Comparison of ENCODE assay signal across 12 cellular contexts in the genomic region with DNA sequence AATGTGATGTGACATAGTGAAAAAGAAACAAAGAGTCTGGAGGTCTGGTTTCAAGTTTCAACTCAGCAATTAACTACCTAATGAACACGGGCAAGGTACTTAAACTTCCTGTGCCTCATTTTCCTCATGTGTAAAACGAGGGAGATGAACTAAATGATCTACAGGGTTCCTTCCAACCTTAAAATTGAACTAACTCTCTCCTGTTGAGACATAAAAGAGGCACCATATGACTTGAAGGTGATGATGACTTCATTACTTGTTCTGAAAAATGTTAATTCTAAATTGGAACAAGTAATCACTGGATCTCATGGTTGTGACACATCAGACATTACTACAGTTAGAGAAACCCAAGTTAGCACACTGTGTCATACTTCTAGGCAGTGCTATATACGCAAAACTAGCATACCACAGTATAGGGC. TPM values are rescaled to one million over a fixed set of nuclear protein-coding genes. Genes with fewer than 3 reads are reported as not detected.
DNase-seq lines count a peak whose midpoint lies in the region; ATAC-seq and TF ChIP-seq lines count a peak whose summit lies in the region.
"Had no signal": no experiment of that assay in that cellular context is flagged by ENCODE, and none has a peak within 500 bp of the region (broad histone marks: within the 10 kb centered on the region; RNA-seq: fewer than 3 reads in every experiment).

No MANE protein-coding gene starts in this region.

- no peaks in the 10 kb centered on the region for H3F3A ChIP-seq in neural progenitor cell (ENCODE audit: low read depth)

- no peaks in the 10 kb centered on the region for H3K79me2 ChIP-seq in neural progenitor cell (ENCODE audit: low read depth)

- WGBS in prostate gland: 51% methylated on average over 3 of the region's 3 CpGs

- H3K9me3 Mint-ChIP-seq in activated naive CD4-positive, alpha-beta T cell treated with anti-CD3 and anti-CD28 coated beads, Interleukin-2, amount 50 U/mL, for 24 hours: peaks cover 6% of the 10 kb centered on the region
- H3K9me3 Mint-ChIP-seq in IgD-negative memory B cell: peaks cover 0 to 7% (median 6%) of the 10 kb centered on the region in 3 donors
- H3K9me3 Mint-ChIP-seq in neural progenitor cell: no peaks in the 10 kb centered on the region

- no peak for TF ChIP-seq POLR2A in prostate gland (IDR thresholded peaks at IDR 0.05)

- H4K20me1 ChIP-seq in neural progenitor cell (ENCODE audit: low read depth): no peaks in the 10 kb centered on the region

- no peak overlapping the region for H3K4me3 ChIP-seq in prostate gland
- H3K4me3 ChIP-seq in neural progenitor cell: no peak overlapping the region
- H3K4me3 ChIP-seq: lung had no signal

- no peak overlapping the region for H2AFZ ChIP-seq in neural progenitor cell (replicated peaks)

- H3K36me3 ChIP-seq in prostate gland (no peaks in the 10 kb centered on the region), neural progenitor cell (no peaks in the 10 kb centered on the region)

- peaks cover 4% of the 10 kb centered on the region for H3K36me3 Mint-ChIP-seq in activated naive CD4-positive, alpha-beta T cell treated with anti-CD3 and anti-CD28 coated beads, Interleukin-2, amount 50 U/mL, for 24 hours
- H3K36me3 Mint-ChIP-seq in IgD-negative memory B cell: peaks cover 2% of the 10 kb centered on the region
- H3K36me3 Mint-ChIP-seq in neural progenitor cell: no peaks in the 10 kb centered on the region

- no peak overlapping the region for H3K4me2 ChIP-seq in neural progenitor cell

- H3K27ac ChIP-seq in prostate gland: no peak overlapping the region
- H3K27ac ChIP-seq in neural progenitor cell: no peak overlapping the region

- H3K4me1 Mint-ChIP-seq in activated naive CD4-positive, alpha-beta T cell treated with anti-CD3 and anti-CD28 coated beads, Interleukin-2, amount 50 U/mL, for 24 hours: peaks cover 23% of the 10 kb centered on the region
- H3K4me1 Mint-ChIP-seq in IgD-negative memory B cell (peaks cover 34 to 39% (median 37%) of the 10 kb centered on the region in 3 donors), neural progenitor cell (no peaks in the 10 kb centered on the region)

- H3K4me3 Mint-ChIP-seq in activated naive CD4-positive, alpha-beta T cell treated with anti-CD3 and anti-CD28 coated beads, Interleukin-2, amount 50 U/mL, for 24 hours: peak overlapping the region; percentile 39
- H3K4me3 Mint-ChIP-seq in IgD-negative memory B cell: peak overlapping the region in 3 of 4 donors; percentile 14 to 70 (median 23)
- H3K4me3 Mint-ChIP-seq in neural progenitor cell: no peak overlapping the region
- H3K4me3 Mint-ChIP-seq: activated naive CD4-positive, alpha-beta T cell treated with anti-CD3 and anti-CD28 coated beads, Interleukin-2, amount 10 ng/mL, durations not matched to agents 7 days and 5 days had no signal

- H3K27ac Mint-ChIP-seq in activated naive CD4-positive, alpha-beta T cell treated with anti-CD3 and anti-CD28 coated beads, Interleukin-2, amount 50 U/mL, for 24 hours: peak overlapping the region; percentile 90
- H3K27ac Mint-ChIP-seq in IgD-negative memory B cell: peak overlapping the region; percentile 61 to 94 (median 84)
- H3K27ac Mint-ChIP-seq in neural progenitor cell: no peak overlapping the region
- H3K27ac Mint-ChIP-seq: activated naive CD4-positive, alpha-beta T cell treated with anti-CD3 and anti-CD28 coated beads, Interleukin-2, amount 10 ng/mL, durations not matched to agents 7 days and 5 days had no signal

- no peak overlapping the region for H3K9ac ChIP-seq in neural progenitor cell

- no peaks in the 10 kb centered on the region for H3K4me1 ChIP-seq in prostate gland (replicated peaks)
- H3K4me1 ChIP-seq in neural progenitor cell: no peaks in the 10 kb centered on the region

- ATAC-seq in HG02759 (IDR thresholded peaks at IDR 0.05; ENCODE audit: unreplicated experiment): peak; percentile 36
- peak; percentile 90 for ATAC-seq in stimulated activated naive CD8-positive, alpha-beta T cell treated with anti-CD3 and anti-CD28 coated beads, Interleukin-15, Interleukin-2, amounts not matched to agents 100 U/mL and 50 U/mL, for 24 hours

- DNase-seq in activated naive CD4-positive, alpha-beta T cell treated with Interleukin-2 at 50 U/mL for 16 hours: no peak
- no peak for DNase-seq in stimulated activated naive CD8-positive, alpha-beta T cell treated with anti-CD3 and anti-CD28 coated beads, Interleukin-15, Interleukin-2, amounts not matched to agents 100 U/mL and 50 U/mL, for 24 hours
- DNase-seq in prostate gland (ENCODE audit: low spot score) (no peak), neural progenitor cell (ENCODE audit: low spot score) (no peak), NOMO-1 (lab: John Stamatoyannopoulos, UW; ENCODE audit: unreplicated experiment in 2 of 2) (no peak)
- DNase-seq: activated naive CD4-positive, alpha-beta T cell treated with anti-CD3 and anti-CD28 coated beads, Interleukin-2, amount 10 ng/mL, durations not matched to agents 7 days and 5 days; dermis blood vessel endothelial cell; NCI-H2107 had no signal

- no peaks in the 10 kb centered on the region for H3K27me3 ChIP-seq in prostate gland (replicated peaks; ENCODE audit: insufficient read depth)
- H3K27me3 ChIP-seq in neural progenitor cell: no peaks in the 10 kb centered on the region

- no peaks in the 10 kb centered on the region for H3K27me3 Mint-ChIP-seq in activated naive CD4-positive, alpha-beta T cell treated with anti-CD3 and anti-CD28 coated beads, Interleukin-2, amount 50 U/mL, for 24 hours
- H3K27me3 Mint-ChIP-seq in IgD-negative memory B cell (no peaks in the 10 kb centered on the region), neural progenitor cell (ENCODE audit: insufficient read depth, low read depth) (no peaks in the 10 kb centered on the region)
- H3K27me3 Mint-ChIP-seq: activated naive CD4-positive, alpha-beta T cell treated with anti-CD3 and anti-CD28 coated beads, Interleukin-2, amount 10 ng/mL, durations not matched to agents 7 days and 5 days had no signal

- intact Hi-C loops in prostate gland (cut with DNase I): no loop called here

- no peak for TF ChIP-seq CTCF in prostate gland (IDR thresholded peaks at IDR 0.05)
- no peak for TF ChIP-seq CTCF in neural progenitor cell (IDR thresholded peaks at IDR 0.05)

- no peaks in the 10 kb centered on the region for H3K9me3 ChIP-seq in prostate gland
- H3K9me3 ChIP-seq in neural progenitor cell (ENCODE audit: low read depth): no peaks in the 10 kb centered on the region

RNA-seq across cellular contexts. Expression of a gene that starts 8.9 kb away (rescaled TPM):
- 64.7 TPM for polyA plus RNA-seq in IgD-negative memory B cell
- total RNA-seq in prostate gland: 10 to 100 TPM; 10.2 to 30.0 TPM
- 7.1 and 12.0 TPM in 2 replicates for total RNA-seq in neural progenitor cell (ENCODE audit: low replicate concordance)
